Comparison of ENCODE assay signal across 15 cellular contexts in the genomic region with DNA sequence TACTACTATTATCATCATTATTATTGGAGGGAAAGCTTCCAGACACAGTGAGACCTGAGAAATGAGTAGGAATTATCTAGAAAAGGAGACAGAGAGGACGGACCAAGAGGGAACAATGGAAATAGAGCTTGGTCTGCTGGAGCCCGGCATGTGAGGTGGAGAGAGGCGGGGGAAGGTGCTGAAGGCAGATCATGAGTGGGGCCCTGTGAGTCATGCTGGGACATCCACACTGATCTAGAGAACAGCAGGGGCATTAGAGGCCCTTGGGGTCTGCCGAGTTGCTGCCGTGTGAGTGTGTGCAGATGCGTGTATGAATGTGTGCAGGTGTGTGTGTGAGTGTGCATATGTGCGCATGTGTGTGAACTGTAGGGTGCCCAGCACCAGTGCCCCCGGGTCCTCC.
"Had no signal": no experiment of that assay in that cellular context is flagged by ENCODE, and none has a peak within 500 bp of the region (broad histone marks: within the 10 kb centered on the region; RNA-seq: fewer than 3 reads in every experiment).

No MANE protein-coding gene starts in this region.

- H3K4me3 ChIP-seq: body of pancreas, dorsolateral prefrontal cortex, left ventricle myocardium inferior, right atrium auricular region, smooth muscle cell, testis had no signal

- H3K27ac Mint-ChIP-seq: endodermal cell; naive thymus-derived CD4-positive, alpha-beta T cell; stimulated activated naive CD8-positive, alpha-beta T cell treated with anti-CD3 and anti-CD28 coated beads, Interleukin-15, amount 100 ng/mL, for 72 hours had no signal

- H3K27ac ChIP-seq: left ventricle myocardium inferior, testis had no signal

- DNase-seq: activated CD4-positive, alpha-beta T cell treated with anti-CD3 and anti-CD28 coated beads, Interleukin-2, amount 50 U/mL, for 1 hour; activated naive CD4-positive, alpha-beta T cell treated with Interleukin-2 at 50 U/mL for 16 hours; activated T-cell treated with anti-CD3 and anti-CD28 coated beads for 4 hours; cerebellar nuclear complex; endodermal cell; naive thymus-derived CD4-positive, alpha-beta T cell; SHP77 treated with DMSO at 0.1 percent for 48 hours; stimulated activated CD4-positive, alpha-beta T cell treated with anti-CD3 and anti-CD28 coated beads, Interleukin-4, amount 100 ng/mL, for 4 hours; stimulated activated naive CD8-positive, alpha-beta T cell treated with anti-CD3 and anti-CD28 coated beads, Interleukin-15, amount 100 ng/mL, for 72 hours; testis had no signal

- H3K36me3 ChIP-seq: right atrium auricular region had no signal

- H3K9me3 ChIP-seq: body of pancreas, testis had no signal

- ATAC-seq: body of pancreas; naive thymus-derived CD4-positive, alpha-beta T cell; stimulated activated naive CD8-positive, alpha-beta T cell treated with anti-CD3 and anti-CD28 coated beads, Interleukin-15, amount 100 ng/mL, for 72 hours had no signal

- H3K4me2 ChIP-seq: smooth muscle cell had no signal

- H3K27me3 Mint-ChIP-seq: naive thymus-derived CD4-positive, alpha-beta T cell; stimulated activated naive CD8-positive, alpha-beta T cell treated with anti-CD3 and anti-CD28 coated beads, Interleukin-15, amount 100 ng/mL, for 72 hours had no signal

- H3K4me1 Mint-ChIP-seq: naive thymus-derived CD4-positive, alpha-beta T cell; stimulated activated naive CD8-positive, alpha-beta T cell treated with anti-CD3 and anti-CD28 coated beads, Interleukin-15, amount 100 ng/mL, for 72 hours had no signal

- H3K4me3 Mint-ChIP-seq: endodermal cell; naive thymus-derived CD4-positive, alpha-beta T cell; stimulated activated naive CD8-positive, alpha-beta T cell treated with anti-CD3 and anti-CD28 coated beads, Interleukin-15, amount 100 ng/mL, for 72 hours had no signal

- H3K27me3 ChIP-seq: body of pancreas, right atrium auricular region, testis had no signal
